8 cellular contexts compared by ENCODE assay signal in genomic region chr11:68038718-68039525, GRCh38. TPM values are rescaled to one million over a fixed set of nuclear protein-coding genes. Genes with fewer than 3 reads are reported as not detected.
A peak's percentile ranks its signal among the peaks of the same experiment; 100 is the strongest.
DNase-seq lines count a peak whose midpoint lies in the region; ATAC-seq, FAIRE-seq and TF ChIP-seq lines count a peak whose summit lies in the region.

Gene TCIRG1, plus strand, starts transcription at chr11:68039025. Its CDS starts 2,247 bp downstream, at chr11:68041272.

- peaks cover 27% of the 10 kb centered on the region for H3F3A ChIP-seq in MM.1S (ENCODE audit: insufficient read depth, low read length)

- peaks cover 5% of the 10 kb centered on the region; the same call in 1 of the 2 replicates for H4K20me1 ChIP-seq in MM.1S (ENCODE audit: insufficient read depth, low read length)
- no peaks in the 10 kb centered on the region for H4K20me1 ChIP-seq in HepG2 (ENCODE audit: insufficient read depth, low read length)

- H3K9me2 ChIP-seq in MM.1S (replicated peaks; ENCODE audit: insufficient read depth, low read length), result no peaks in the 10 kb centered on the region

- H3K36me3 ChIP-seq in MM.1S (replicated peaks; ENCODE audit: insufficient read depth, low read length) (no peaks in the 10 kb centered on the region; the same call in 1 of the 2 replicates), HepG2 (replicated peaks in 1 of 2; ENCODE audit: control insufficient read depth in 1 of 2, insufficient read depth in 2 of 2, low read length in 2 of 2) (peaks cover 3 to 7% of the 10 kb centered on the region in 2 experiments; a peak in 3 of 5 replicates)

- H3K27ac ChIP-seq in MM.1S (ENCODE audit: low read length) (peak within 1 kb of the TSS; percentile 76; the same call in 1 of the 2 replicates), dorsolateral prefrontal cortex (peak within 1 kb of the TSS in 55 of 59 donors; percentile 8 to 89 (median 67)), HepG2 (ENCODE audit: extremely low read length, insufficient read depth, low read length) (peak within 1 kb of the TSS; percentile 95)

- no peak for TF ChIP-seq CTCF in MM.1S (IDR thresholded peaks at IDR 0.05; ENCODE audit: low read length)
- peak in 2 of 56 donors; percentile 11 to 12 for TF ChIP-seq CTCF in dorsolateral prefrontal cortex (IDR thresholded peaks at IDR 0.05 in 54 of 56, conservative IDR thresholded peaks at IDR 0.05 in 2 of 56; ENCODE audit: low read depth in 1 of 56, partially characterized antibody in 56 of 56)
- TF ChIP-seq CTCF in HepG2 (CRISPR knock-in tag; IDR thresholded peaks at IDR 0.05), result no peak

- H3K4me1 ChIP-seq in MM.1S (ENCODE audit: low read length) (peaks cover 16% of the 10 kb centered on the region), HepG2 (ENCODE audit: insufficient read depth, low read length) (peaks cover 30% of the 10 kb centered on the region)

- H2AFZ ChIP-seq in MM.1S (ENCODE audit: low read length) (peak within 1 kb of the TSS; percentile 76), HepG2 (ENCODE audit: low read length) (no peak within 1 kb of the TSS)

- peak; percentile 33 for DNase-seq in activated T-cell treated with anti-CD3 and anti-CD28 coated beads for 1 hour (ENCODE audit: low read depth)
- DNase-seq in activated T-cell treated with anti-CD3 and anti-CD28 coated beads for 4 hours, result no peak
- peak; percentile 82 for DNase-seq in MM.1S
- peak; percentile 74 for DNase-seq in activated CD4-positive, alpha-beta T cell treated with anti-CD3 and anti-CD28 coated beads for 48 hours
- DNase-seq in dorsolateral prefrontal cortex, result peak in 1 of 10 donors; percentile 71
- peak; percentile 79 for DNase-seq in HepG2 (ENCODE audit: low spot score)
- peak; percentile 50 to 69 for DNase-seq in stimulated activated CD4-positive, alpha-beta T cell treated with anti-CD3 and anti-CD28 coated beads, Interleukin-4, amount 100 ng/mL, for 48 hours (ENCODE audit: low read depth in 2 of 2)
- no peak for DNase-seq in Kasumi-1 (lab: John Stamatoyannopoulos, UW)

- H3K27me3 ChIP-seq in MM.1S (replicated peaks; ENCODE audit: insufficient read depth, low read length), result no peaks in the 10 kb centered on the region
- no peaks in the 10 kb centered on the region for H3K27me3 ChIP-seq in dorsolateral prefrontal cortex
- H3K27me3 ChIP-seq in HepG2 (ENCODE audit: control insufficient read depth in 1 of 2, insufficient read depth in 2 of 2, low read length in 2 of 2), result no peaks in the 10 kb centered on the region

- H3K4me2 ChIP-seq in MM.1S (ENCODE audit: low read depth, low read length) (peak within 1 kb of the TSS; percentile 95), HepG2 (ENCODE audit: low read depth, low read length) (peak within 1 kb of the TSS; percentile 99)

- CTCF ChIA-PET in HepG2 (lab: Yijun Ruan, JAX; ENCODE audit: low intra/inter-chr PET ratio, low total read pairs), result no interaction called here

- intact Hi-C loops in dorsolateral prefrontal cortex (cut with DNase I) (loop anchor here in 1 of 2 donors (10.0 kb wide), 1 partner anchor 166 kb away; no protein-coding TSS in a partner anchor), HepG2 (cut with micrococcal nuclease; ENCODE audit: unreplicated experiment) (loop anchor here (1.0 kb wide), 1 partner anchor 9 kb away; the partner anchor contains the start of gene NDUFS8)

- ATAC-seq in HepG2, result peak; percentile 66

- WGBS in HepG2 (ENCODE audit: low lambda C conversion rate), result 0% methylated on average over 7 of the region's 51 CpGs

- H3K79me2 ChIP-seq in MM.1S (ENCODE audit: low read length), result peaks cover 58% of the 10 kb centered on the region
- H3K79me2 ChIP-seq in HepG2 (ENCODE audit: insufficient read depth, low read length), result peaks cover 17% of the 10 kb centered on the region

- TF ChIP-seq RAD21 in HepG2 (CRISPR knock-in tag; IDR thresholded peaks at IDR 0.05), result peak; percentile 14; the same call in 1 of the 2 replicates

- BruUV-seq in HepG2 (replicated peaks; lab: Mats Ljungman, UMichigan), result no TSS peak

- H3K4me3 ChIP-seq in MM.1S (ENCODE audit: low read length), result peak within 1 kb of the TSS; percentile 89
- H3K4me3 ChIP-seq in dorsolateral prefrontal cortex, result peak within 1 kb of the TSS; percentile 18 to 70 (median 53)
- H3K4me3 ChIP-seq in HepG2 (replicated peaks in 1 of 3; ENCODE audit: insufficient read depth in 1 of 3, low read depth in 2 of 3, low read length in 3 of 3), result peak within 1 kb of the TSS; percentile 76 to 84 (median 78)

- peak in 1 of 2 experiments; percentile 74; a peak in 2 of 4 replicates for TF ChIP-seq POLR2A in HepG2 (IDR thresholded peaks at IDR 0.05; ENCODE audit: insufficient read depth in 1 of 2, low read depth in 2 of 2, low read length in 2 of 2)

- peak; percentile 36 for FAIRE-seq in HepG2 (lab: Jason Lieb, UNC)

- POLR2A ChIA-PET in HepG2 (lab: Yijun Ruan, JAX), result interaction anchor here (0.8 to 3.5 kb wide), 19 partner anchors 10 to 108 kb away, joined by 3 to 17 read pairs (median 10); partner anchors contain the start of genes ALDH3B1 and NDUFS8

- H3K9ac ChIP-seq in MM.1S (ENCODE audit: low read length), result peak within 1 kb of the TSS; percentile 84
- H3K9ac ChIP-seq in HepG2 (ENCODE audit: insufficient read depth, low read depth, low read length), result peak within 1 kb of the TSS; percentile 92

- H3K9me3 ChIP-seq in MM.1S (replicated peaks; ENCODE audit: insufficient read depth, low read length) (no peaks in the 10 kb centered on the region), HepG2 (ENCODE audit: low read length) (no peaks in the 10 kb centered on the region)

- in situ Hi-C loops in HepG2 (cut with HindIII; ENCODE audit: extremely low pct_ligation_motif_present, low pct_unique_long_range_greater_than_20kb), result no loop called here

- TF ChIP-seq EP300 in HepG2 (IDR thresholded peaks at IDR 0.05; ENCODE audit: low read depth in 2 of 2, low read length in 2 of 2), result no peak
- no peak for TF ChIP-seq EP300 in HepG2 (CRISPR knock-in tag; IDR thresholded peaks at IDR 0.05; ENCODE audit: borderline replicate concordance)

TF ChIP-seq in HepG2, 621 proteins besides CTCF, POLR2A, EP300 and RAD21 (continues in another document):
- TF ChIP-seq ZFX (CRISPR knock-in tag; IDR thresholded peaks at IDR 0.05; ENCODE audit: low read depth) (peak; percentile 65), NFE2 (CRISPR knock-in tag; IDR thresholded peaks at IDR 0.05) (no peak), HOXA7 (CRISPR knock-in tag; IDR thresholded peaks at IDR 0.05) (0 out of 2 replicates have a peak, but pooled peaks have one; percentile 13), ZNF350 (CRISPR knock-in tag; IDR thresholded peaks at IDR 0.05; ENCODE audit: borderline replicate concordance, low read depth) (0 out of 2 replicates have a peak, but pooled peaks have one; percentile 61), ZNF670 (CRISPR knock-in tag; IDR thresholded peaks at IDR 0.05; ENCODE audit: borderline replicate concordance) (0 out of 2 replicates have a peak, but pooled peaks have one; percentile 30), SAP130 (CRISPR knock-in tag; IDR thresholded peaks at IDR 0.05; ENCODE audit: low read depth) (peak; percentile 66; the same call in 1 of the 2 replicates), ADNP (CRISPR knock-in tag; IDR thresholded peaks at IDR 0.05) (peak; percentile 99), TAF15 (IDR thresholded peaks at IDR 0.05; ENCODE audit: low read depth, low read length, poor library complexity, severe bottlenecking) (peak; percentile 72), ZBTB33 (CRISPR knock-in tag; IDR thresholded peaks at IDR 0.05) (no peak), XBP1 (CRISPR knock-in tag; IDR thresholded peaks at IDR 0.05) (0 out of 2 replicates have a peak, but pooled peaks have one; percentile 36), DNMT3B (CRISPR knock-in tag; conservative IDR thresholded peaks at IDR 0.05) (peak; percentile 8; the same call in 1 of the 2 replicates), ZSCAN20 (CRISPR knock-in tag; IDR thresholded peaks at IDR 0.05; ENCODE audit: borderline replicate concordance) (peak; percentile 94; the same call in 1 of the 2 replicates)

RNA-seq across cellular contexts. Expression of gene TCIRG1, which starts in this region (rescaled TPM):
- 10 to 100 TPM in 110 of 120 experiments, 1 to 10 TPM in 10; 6.5 to 49.6 (median 16.9) TPM for total RNA-seq in dorsolateral prefrontal cortex
- 9.9 and 48.0 TPM in 2 replicates for total RNA-seq in HepG2 (2016; rRNA removed; fragmentation: Illumina TruSeq; extraction: Trizol)
- 10.6 and 10.9 TPM in 2 replicates for total RNA-seq in HepG2 (2016; cell fraction: cytosol; rRNA removed; fragmentation: Illumina TruSeq; extraction: Trizol; ENCODE audit: low read depth)
- total RNA-seq in HepG2 (2016; cell fraction: insoluble cytoplasmic fraction; rRNA removed; fragmentation: Illumina TruSeq; extraction: Trizol), result 7.6 and 52.5 TPM in 2 replicates
- 8.3 and 8.4 TPM in 2 replicates for total RNA-seq in HepG2 (2016; cell fraction: membrane; rRNA removed; fragmentation: Illumina TruSeq; extraction: Trizol)
- 57.2 and 73.6 TPM in 2 replicates for total RNA-seq in HepG2 (2016; cell fraction: nucleus; rRNA removed; fragmentation: Illumina TruSeq; extraction: Trizol)
- 69.6 and 97.2 TPM in 2 replicates for polyA plus RNA-seq in HepG2 (2011; rRNA removed)
- polyA plus RNA-seq in HepG2 (2011; cell fraction: cytosol; rRNA removed), result 25.1 and 41.9 TPM in 2 replicates
- polyA plus RNA-seq in HepG2 (2011; cell fraction: nucleus; rRNA removed), result 1,399 and 1,906 TPM in 2 replicates
- 23.6 and 37.0 TPM in 2 replicates for polyA plus RNA-seq in HepG2 (2012)
- 3.6 and 4.6 TPM in 2 replicates for polyA plus RNA-seq in HepG2 (2016; cell fraction: cytosol; fragmentation: Illumina TruSeq; extraction: Trizol; ENCODE audit: low read depth)
- polyA plus RNA-seq in HepG2 (2016; cell fraction: insoluble cytoplasmic fraction; fragmentation: Illumina TruSeq; extraction: Trizol; ENCODE audit: low read depth), result 7.3 and 10.3 TPM in 2 replicates
- polyA plus RNA-seq in HepG2 (2016; cell fraction: membrane; fragmentation: Illumina TruSeq; extraction: Trizol; ENCODE audit: low read depth), result 5.5 and 6.6 TPM in 2 replicates
- 176 and 189 TPM in 2 replicates for polyA plus RNA-seq in HepG2 (2016; cell fraction: nucleus; fragmentation: Illumina TruSeq; extraction: Trizol; ENCODE audit: insufficient read depth, low read depth)
- 49.2 and 98.2 TPM in 2 replicates for polyA minus RNA-seq in HepG2 (2011; rRNA and poly(A)+ RNA removed; ENCODE audit: low replicate concordance)
- 22.7 and 28.6 TPM in 2 replicates for polyA minus RNA-seq in HepG2 (2011; cell fraction: cytosol; rRNA and poly(A)+ RNA removed)
- polyA minus RNA-seq in HepG2 (2011; cell fraction: nucleus; rRNA and poly(A)+ RNA removed), result 100 and 121 TPM in 2 replicates

Comparison
In these comparisons a context has a peak if more than half of its experiments do, and no peak if none do; other contexts are left out.
1. DNase-seq: peak in activated T-cell treated with anti-CD3 and anti-CD28 coated beads for 1 hour (single experiment), MM.1S (single experiment), activated CD4-positive, alpha-beta T cell treated with anti-CD3 and anti-CD28 coated beads for 48 hours (single experiment), HepG2 (single experiment) and stimulated activated CD4-positive, alpha-beta T cell treated with anti-CD3 and anti-CD28 coated beads, Interleukin-4, amount 100 ng/mL, for 48 hours (2 of 2); none in activated T-cell treated with anti-CD3 and anti-CD28 coated beads for 4 hours (single experiment) and Kasumi-1 (0 of 2).
2. Peak in every context shown above with its lines, with median percentiles within 50 percentile points of each other: H3K27ac ChIP-seq and H3K4me3 ChIP-seq.